1 cellular context compared by ENCODE assay signal in the genomic region with DNA sequence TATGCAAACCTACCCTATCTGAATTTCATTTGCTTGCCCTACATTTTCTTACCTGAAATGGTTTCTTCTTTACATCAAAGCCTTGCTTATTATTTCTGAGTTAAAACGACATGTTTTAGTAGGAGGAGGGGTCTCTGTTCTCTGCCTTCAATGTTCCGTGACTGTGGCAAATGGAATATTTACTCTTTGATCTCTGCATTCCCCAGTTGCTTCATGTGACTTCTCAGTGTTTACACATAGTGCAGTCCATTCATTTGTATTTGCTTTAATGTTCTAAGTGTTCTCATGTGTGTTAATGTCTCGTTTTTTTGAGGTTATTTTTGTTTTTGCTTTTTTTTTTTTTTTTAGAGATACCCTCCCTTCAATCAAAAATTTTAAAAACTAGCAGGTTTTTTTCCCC.
A peak's percentile ranks its signal among the peaks of the same experiment; 100 is the strongest.
TF ChIP-seq lines count a peak whose summit lies in the region.

No MANE protein-coding gene starts in this region.

TF ChIP-seq in HepG2, 621 proteins besides CTCF, POLR2A, EP300 and RAD21 (continued from another document and continues in another):
- TF ChIP-seq CREM (IDR thresholded peaks at IDR 0.05) (peak; percentile 66), CREM (CRISPR knock-in tag; IDR thresholded peaks at IDR 0.05) (no peak), WIZ (CRISPR knock-in tag; IDR thresholded peaks at IDR 0.05) (no peak), HOXA5 (CRISPR knock-in tag; IDR thresholded peaks at IDR 0.05) (no peak), CCDC6 (CRISPR knock-in tag; IDR thresholded peaks at IDR 0.05) (no peak), MATR3 (CRISPR knock-in tag; IDR thresholded peaks at IDR 0.05) (no peak), PITX1 (CRISPR knock-in tag; IDR thresholded peaks at IDR 0.05) (no peak), ZNF549 (CRISPR knock-in tag; IDR thresholded peaks at IDR 0.05) (no peak), ZC3H13 (CRISPR knock-in tag; IDR thresholded peaks at IDR 0.05) (no peak), GATAD2A (CRISPR knock-in tag; IDR thresholded peaks at IDR 0.05) (peak; percentile 89), SRSF9 (IDR thresholded peaks at IDR 0.05; ENCODE audit: borderline replicate concordance, insufficient read depth, low read depth, low read length, poor library complexity, severe bottlenecking) (no peak), ZFP37 (CRISPR knock-in tag; IDR thresholded peaks at IDR 0.05; ENCODE audit: borderline replicate concordance) (no peak), ZNF367 (CRISPR knock-in tag; IDR thresholded peaks at IDR 0.05; ENCODE audit: borderline replicate concordance) (no peak), ZNF780A (CRISPR knock-in tag; IDR thresholded peaks at IDR 0.05) (no peak), ZNF430 (CRISPR knock-in tag; IDR thresholded peaks at IDR 0.05) (no peak), ZNF343 (CRISPR knock-in tag; IDR thresholded peaks at IDR 0.05) (no peak), ZNF703 (CRISPR knock-in tag; IDR thresholded peaks at IDR 0.05; ENCODE audit: borderline replicate concordance) (no peak), ZNF768 (CRISPR knock-in tag; IDR thresholded peaks at IDR 0.05) (no peak), ZNF660 (CRISPR knock-in tag; IDR thresholded peaks at IDR 0.05; ENCODE audit: borderline replicate concordance, low read depth) (no peak), NFKBIZ (CRISPR knock-in tag; IDR thresholded peaks at IDR 0.05) (peak; percentile 78; the same call in 1 of the 2 replicates), RELA (CRISPR knock-in tag; IDR thresholded peaks at IDR 0.05) (no peak)
- TF ChIP-seq, protein P1, sequence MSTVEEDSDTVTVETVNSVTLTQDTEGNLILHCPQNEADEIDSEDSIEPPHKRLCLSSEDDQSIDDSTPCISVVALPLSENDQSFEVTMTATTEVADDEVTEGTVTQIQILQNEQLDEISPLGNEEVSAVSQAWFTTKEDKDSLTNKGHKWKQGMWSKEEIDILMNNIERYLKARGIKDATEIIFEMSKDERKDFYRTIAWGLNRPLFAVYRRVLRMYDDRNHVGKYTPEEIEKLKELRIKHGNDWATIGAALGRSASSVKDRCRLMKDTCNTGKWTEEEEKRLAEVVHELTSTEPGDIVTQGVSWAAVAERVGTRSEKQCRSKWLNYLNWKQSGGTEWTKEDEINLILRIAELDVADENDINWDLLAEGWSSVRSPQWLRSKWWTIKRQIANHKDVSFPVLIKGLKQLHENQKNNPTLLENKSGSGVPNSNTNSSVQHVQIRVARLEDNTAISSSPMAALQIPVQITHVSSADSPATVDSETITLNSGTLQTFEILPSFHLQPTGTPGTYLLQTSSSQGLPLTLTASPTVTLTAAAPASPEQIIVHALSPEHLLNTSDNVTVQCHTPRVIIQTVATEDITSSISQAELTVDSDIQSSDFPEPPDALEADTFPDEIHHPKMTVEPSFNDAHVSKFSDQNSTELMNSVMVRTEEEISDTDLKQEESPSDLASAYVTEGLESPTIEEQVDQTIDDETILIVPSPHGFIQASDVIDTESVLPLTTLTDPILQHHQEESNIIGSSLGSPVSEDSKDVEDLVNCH (CRISPR knock-in tag; IDR thresholded peaks at IDR 0.05), result no peak
- TF ChIP-seq, protein P2, sequence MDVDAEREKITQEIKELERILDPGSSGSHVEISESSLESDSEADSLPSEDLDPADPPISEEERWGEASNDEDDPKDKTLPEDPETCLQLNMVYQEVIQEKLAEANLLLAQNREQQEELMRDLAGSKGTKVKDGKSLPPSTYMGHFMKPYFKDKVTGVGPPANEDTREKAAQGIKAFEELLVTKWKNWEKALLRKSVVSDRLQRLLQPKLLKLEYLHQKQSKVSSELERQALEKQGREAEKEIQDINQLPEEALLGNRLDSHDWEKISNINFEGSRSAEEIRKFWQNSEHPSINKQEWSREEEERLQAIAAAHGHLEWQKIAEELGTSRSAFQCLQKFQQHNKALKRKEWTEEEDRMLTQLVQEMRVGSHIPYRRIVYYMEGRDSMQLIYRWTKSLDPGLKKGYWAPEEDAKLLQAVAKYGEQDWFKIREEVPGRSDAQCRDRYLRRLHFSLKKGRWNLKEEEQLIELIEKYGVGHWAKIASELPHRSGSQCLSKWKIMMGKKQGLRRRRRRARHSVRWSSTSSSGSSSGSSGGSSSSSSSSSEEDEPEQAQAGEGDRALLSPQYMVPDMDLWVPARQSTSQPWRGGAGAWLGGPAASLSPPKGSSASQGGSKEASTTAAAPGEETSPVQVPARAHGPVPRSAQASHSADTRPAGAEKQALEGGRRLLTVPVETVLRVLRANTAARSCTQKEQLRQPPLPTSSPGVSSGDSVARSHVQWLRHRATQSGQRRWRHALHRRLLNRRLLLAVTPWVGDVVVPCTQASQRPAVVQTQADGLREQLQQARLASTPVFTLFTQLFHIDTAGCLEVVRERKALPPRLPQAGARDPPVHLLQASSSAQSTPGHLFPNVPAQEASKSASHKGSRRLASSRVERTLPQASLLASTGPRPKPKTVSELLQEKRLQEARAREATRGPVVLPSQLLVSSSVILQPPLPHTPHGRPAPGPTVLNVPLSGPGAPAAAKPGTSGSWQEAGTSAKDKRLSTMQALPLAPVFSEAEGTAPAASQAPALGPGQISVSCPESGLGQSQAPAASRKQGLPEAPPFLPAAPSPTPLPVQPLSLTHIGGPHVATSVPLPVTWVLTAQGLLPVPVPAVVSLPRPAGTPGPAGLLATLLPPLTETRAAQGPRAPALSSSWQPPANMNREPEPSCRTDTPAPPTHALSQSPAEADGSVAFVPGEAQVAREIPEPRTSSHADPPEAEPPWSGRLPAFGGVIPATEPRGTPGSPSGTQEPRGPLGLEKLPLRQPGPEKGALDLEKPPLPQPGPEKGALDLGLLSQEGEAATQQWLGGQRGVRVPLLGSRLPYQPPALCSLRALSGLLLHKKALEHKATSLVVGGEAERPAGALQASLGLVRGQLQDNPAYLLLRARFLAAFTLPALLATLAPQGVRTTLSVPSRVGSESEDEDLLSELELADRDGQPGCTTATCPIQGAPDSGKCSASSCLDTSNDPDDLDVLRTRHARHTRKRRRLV (CRISPR knock-in tag; IDR thresholded peaks at IDR 0.05), result no peak
- TF ChIP-seq, protein P3, sequence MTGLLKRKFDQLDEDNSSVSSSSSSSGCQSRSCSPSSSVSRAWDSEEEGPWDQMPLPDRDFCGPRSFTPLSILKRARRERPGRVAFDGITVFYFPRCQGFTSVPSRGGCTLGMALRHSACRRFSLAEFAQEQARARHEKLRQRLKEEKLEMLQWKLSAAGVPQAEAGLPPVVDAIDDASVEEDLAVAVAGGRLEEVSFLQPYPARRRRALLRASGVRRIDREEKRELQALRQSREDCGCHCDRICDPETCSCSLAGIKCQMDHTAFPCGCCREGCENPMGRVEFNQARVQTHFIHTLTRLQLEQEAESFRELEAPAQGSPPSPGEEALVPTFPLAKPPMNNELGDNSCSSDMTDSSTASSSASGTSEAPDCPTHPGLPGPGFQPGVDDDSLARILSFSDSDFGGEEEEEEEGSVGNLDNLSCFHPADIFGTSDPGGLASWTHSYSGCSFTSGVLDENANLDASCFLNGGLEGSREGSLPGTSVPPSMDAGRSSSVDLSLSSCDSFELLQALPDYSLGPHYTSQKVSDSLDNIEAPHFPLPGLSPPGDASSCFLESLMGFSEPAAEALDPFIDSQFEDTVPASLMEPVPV (CRISPR knock-in tag; IDR thresholded peaks at IDR 0.05), result no peak
- TF ChIP-seq, protein P4, sequence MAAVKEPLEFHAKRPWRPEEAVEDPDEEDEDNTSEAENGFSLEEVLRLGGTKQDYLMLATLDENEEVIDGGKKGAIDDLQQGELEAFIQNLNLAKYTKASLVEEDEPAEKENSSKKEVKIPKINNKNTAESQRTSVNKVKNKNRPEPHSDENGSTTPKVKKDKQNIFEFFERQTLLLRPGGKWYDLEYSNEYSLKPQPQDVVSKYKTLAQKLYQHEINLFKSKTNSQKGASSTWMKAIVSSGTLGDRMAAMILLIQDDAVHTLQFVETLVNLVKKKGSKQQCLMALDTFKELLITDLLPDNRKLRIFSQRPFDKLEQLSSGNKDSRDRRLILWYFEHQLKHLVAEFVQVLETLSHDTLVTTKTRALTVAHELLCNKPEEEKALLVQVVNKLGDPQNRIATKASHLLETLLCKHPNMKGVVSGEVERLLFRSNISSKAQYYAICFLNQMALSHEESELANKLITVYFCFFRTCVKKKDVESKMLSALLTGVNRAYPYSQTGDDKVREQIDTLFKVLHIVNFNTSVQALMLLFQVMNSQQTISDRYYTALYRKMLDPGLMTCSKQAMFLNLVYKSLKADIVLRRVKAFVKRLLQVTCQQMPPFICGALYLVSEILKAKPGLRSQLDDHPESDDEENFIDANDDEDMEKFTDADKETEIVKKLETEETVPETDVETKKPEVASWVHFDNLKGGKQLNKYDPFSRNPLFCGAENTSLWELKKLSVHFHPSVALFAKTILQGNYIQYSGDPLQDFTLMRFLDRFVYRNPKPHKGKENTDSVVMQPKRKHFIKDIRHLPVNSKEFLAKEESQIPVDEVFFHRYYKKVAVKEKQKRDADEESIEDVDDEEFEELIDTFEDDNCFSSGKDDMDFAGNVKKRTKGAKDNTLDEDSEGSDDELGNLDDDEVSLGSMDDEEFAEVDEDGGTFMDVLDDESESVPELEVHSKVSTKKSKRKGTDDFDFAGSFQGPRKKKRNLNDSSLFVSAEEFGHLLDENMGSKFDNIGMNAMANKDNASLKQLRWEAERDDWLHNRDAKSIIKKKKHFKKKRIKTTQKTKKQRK (IDR thresholded peaks at IDR 0.05; ENCODE audit: low read length), result no peak
- TF ChIP-seq, protein P5, sequence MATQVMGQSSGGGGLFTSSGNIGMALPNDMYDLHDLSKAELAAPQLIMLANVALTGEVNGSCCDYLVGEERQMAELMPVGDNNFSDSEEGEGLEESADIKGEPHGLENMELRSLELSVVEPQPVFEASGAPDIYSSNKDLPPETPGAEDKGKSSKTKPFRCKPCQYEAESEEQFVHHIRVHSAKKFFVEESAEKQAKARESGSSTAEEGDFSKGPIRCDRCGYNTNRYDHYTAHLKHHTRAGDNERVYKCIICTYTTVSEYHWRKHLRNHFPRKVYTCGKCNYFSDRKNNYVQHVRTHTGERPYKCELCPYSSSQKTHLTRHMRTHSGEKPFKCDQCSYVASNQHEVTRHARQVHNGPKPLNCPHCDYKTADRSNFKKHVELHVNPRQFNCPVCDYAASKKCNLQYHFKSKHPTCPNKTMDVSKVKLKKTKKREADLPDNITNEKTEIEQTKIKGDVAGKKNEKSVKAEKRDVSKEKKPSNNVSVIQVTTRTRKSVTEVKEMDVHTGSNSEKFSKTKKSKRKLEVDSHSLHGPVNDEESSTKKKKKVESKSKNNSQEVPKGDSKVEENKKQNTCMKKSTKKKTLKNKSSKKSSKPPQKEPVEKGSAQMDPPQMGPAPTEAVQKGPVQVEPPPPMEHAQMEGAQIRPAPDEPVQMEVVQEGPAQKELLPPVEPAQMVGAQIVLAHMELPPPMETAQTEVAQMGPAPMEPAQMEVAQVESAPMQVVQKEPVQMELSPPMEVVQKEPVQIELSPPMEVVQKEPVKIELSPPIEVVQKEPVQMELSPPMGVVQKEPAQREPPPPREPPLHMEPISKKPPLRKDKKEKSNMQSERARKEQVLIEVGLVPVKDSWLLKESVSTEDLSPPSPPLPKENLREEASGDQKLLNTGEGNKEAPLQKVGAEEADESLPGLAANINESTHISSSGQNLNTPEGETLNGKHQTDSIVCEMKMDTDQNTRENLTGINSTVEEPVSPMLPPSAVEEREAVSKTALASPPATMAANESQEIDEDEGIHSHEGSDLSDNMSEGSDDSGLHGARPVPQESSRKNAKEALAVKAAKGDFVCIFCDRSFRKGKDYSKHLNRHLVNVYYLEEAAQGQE (IDR thresholded peaks at IDR 0.05; ENCODE audit: borderline replicate concordance in 1 of 2, low read depth in 1 of 2, low read length in 2 of 2), result 0 out of 4 replicates have a peak, but pooled peaks of 1 of the 2 experiments have one; percentile 40
- TF ChIP-seq, protein P6, sequence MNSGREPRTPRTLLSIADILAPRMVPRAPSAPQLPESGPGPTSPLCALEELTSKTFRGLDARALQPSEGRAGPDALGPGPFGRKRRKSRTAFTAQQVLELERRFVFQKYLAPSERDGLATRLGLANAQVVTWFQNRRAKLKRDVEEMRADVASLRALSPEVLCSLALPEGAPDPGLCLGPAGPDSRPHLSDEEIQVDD (CRISPR knock-in tag; IDR thresholded peaks at IDR 0.05; ENCODE audit: borderline replicate concordance), result no peak
- TF ChIP-seq, protein P7, sequence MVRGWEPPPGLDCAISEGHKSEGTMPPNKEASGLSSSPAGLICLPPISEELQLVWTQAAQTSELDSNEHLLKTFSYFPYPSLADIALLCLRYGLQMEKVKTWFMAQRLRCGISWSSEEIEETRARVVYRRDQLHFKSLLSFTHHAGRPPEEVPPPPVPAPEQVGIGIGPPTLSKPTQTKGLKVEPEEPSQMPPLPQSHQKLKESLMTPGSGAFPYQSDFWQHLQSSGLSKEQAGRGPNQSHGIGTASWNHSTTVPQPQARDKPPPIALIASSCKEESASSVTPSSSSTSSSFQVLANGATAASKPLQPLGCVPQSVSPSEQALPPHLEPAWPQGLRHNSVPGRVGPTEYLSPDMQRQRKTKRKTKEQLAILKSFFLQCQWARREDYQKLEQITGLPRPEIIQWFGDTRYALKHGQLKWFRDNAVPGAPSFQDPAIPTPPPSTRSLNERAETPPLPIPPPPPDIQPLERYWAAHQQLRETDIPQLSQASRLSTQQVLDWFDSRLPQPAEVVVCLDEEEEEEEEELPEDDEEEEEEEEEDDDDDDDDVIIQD (CRISPR knock-in tag; IDR thresholded peaks at IDR 0.05; ENCODE audit: low read depth), result peak; percentile 95
- TF ChIP-seq, protein P8, sequence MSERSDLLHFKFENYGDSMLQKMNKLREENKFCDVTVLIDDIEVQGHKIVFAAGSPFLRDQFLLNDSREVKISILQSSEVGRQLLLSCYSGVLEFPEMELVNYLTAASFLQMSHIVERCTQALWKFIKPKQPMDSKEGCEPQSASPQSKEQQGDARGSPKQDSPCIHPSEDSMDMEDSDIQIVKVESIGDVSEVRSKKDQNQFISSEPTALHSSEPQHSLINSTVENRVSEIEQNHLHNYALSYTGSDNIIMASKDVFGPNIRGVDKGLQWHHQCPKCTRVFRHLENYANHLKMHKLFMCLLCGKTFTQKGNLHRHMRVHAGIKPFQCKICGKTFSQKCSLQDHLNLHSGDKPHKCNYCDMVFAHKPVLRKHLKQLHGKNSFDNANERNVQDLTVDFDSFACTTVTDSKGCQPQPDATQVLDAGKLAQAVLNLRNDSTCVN (CRISPR knock-in tag; IDR thresholded peaks at IDR 0.05; ENCODE audit: borderline replicate concordance), result no peak
- TF ChIP-seq, protein P9, sequence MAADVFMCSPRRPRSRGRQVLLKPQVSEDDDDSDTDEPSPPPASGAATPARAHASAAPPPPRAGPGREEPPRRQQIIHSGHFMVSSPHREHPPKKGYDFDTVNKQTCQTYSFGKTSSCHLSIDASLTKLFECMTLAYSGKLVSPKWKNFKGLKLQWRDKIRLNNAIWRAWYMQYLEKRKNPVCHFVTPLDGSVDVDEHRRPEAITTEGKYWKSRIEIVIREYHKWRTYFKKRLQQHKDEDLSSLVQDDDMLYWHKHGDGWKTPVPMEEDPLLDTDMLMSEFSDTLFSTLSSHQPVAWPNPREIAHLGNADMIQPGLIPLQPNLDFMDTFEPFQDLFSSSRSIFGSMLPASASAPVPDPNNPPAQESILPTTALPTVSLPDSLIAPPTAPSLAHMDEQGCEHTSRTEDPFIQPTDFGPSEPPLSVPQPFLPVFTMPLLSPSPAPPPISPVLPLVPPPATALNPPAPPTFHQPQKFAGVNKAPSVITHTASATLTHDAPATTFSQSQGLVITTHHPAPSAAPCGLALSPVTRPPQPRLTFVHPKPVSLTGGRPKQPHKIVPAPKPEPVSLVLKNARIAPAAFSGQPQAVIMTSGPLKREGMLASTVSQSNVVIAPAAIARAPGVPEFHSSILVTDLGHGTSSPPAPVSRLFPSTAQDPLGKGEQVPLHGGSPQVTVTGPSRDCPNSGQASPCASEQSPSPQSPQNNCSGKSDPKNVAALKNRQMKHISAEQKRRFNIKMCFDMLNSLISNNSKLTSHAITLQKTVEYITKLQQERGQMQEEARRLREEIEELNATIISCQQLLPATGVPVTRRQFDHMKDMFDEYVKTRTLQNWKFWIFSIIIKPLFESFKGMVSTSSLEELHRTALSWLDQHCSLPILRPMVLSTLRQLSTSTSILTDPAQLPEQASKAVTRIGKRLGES (CRISPR knock-in tag; IDR thresholded peaks at IDR 0.05; ENCODE audit: borderline replicate concordance), result no peak
- TF ChIP-seq, protein P10, sequence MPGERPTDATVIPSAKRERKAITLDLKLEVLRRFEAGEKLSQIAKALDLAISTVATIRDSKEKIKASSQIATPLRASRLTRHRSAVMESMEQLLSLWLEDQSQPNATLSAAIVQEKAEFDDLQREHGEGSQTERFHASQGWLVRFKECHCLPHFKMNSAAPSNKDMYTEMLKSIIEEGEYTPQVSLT (CRISPR knock-in tag; IDR thresholded peaks at IDR 0.05; ENCODE audit: borderline replicate concordance, low read depth), result no peak
